25 cellular contexts compared by ENCODE assay signal in the genomic region with DNA sequence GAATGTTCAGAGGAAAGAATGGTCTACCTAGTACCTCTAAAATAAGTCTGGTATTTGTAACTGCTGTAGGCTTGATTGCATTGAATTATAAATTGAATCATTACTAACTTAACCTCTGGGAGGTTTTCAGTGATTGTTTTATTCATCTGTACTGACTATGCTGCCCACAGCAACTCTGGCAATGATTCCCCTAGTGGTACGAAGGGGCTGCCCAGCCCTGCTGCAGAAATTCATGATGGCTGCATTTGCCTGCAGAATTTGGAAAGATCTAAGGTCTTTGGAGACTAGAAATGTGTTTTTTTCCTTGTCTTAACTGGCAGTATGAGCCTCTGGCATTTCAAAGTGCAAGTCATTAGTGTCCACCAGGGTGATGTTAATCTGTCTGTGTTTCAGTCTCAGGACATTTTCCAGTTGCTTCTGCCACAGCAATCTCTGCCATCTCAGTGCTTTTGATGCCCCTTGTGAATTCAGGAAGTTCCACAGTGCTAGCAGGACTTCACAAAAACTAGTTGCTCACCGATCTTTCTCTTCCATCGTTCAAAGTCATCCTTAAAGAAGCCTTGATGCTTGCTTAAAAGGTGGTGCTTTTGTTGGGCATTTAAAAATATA. TPM values are rescaled to one million over a fixed set of nuclear protein-coding genes. Genes with fewer than 3 reads are reported as not detected.
DNase-seq lines count a peak whose midpoint lies in the region; ATAC-seq and TF ChIP-seq lines count a peak whose summit lies in the region.
"Had no signal": no experiment of that assay in that cellular context is flagged by ENCODE, and none has a peak within 500 bp of the region (broad histone marks: within the 10 kb centered on the region; RNA-seq: fewer than 3 reads in every experiment).

No MANE protein-coding gene starts in this region.

- H3K36me3 ChIP-seq in BE2C, result no peaks in the 10 kb centered on the region
- H3K36me3 ChIP-seq in parathyroid adenoma (ENCODE audit: control insufficient read depth, insufficient read depth, low read length), result no peaks in the 10 kb centered on the region
- H3K36me3 ChIP-seq in upper lobe of left lung, result no peaks in the 10 kb centered on the region
- H3K36me3 ChIP-seq: heart left ventricle, neutrophil had no signal

- no peaks in the 10 kb centered on the region for H3K4me1 ChIP-seq in BE2C
- peaks cover 25% of the 10 kb centered on the region for H3K4me1 ChIP-seq in parathyroid adenoma
- peaks cover 0 to 7% (median 0%) of the 10 kb centered on the region in 4 donors for H3K4me1 ChIP-seq in upper lobe of left lung
- H3K4me1 ChIP-seq: heart left ventricle had no signal

- no peak overlapping the region for H3K4me2 ChIP-seq in parathyroid adenoma (ENCODE audit: low read length)

- peaks cover 14% of the 10 kb centered on the region for H3K27me3 Mint-ChIP-seq in HFFc6 (ENCODE audit: insufficient read depth)

- 58 to 77% methylated on average over 3 of the region's 3 CpGs for WGBS in upper lobe of left lung, 2 donors

- H3K9me3 ChIP-seq in BE2C (no peaks in the 10 kb centered on the region), parathyroid adenoma (ENCODE audit: control insufficient read depth, low read length) (no peaks in the 10 kb centered on the region), upper lobe of left lung (no peaks in the 10 kb centered on the region)
- H3K9me3 ChIP-seq: heart left ventricle, neutrophil had no signal

- no peak overlapping the region for H3K4me3 ChIP-seq in BE2C (ENCODE audit: low read depth, low read length)
- H3K4me3 ChIP-seq in parathyroid adenoma (ENCODE audit: low read depth, low read length), result no peak overlapping the region
- no peak overlapping the region for H3K4me3 ChIP-seq in upper lobe of left lung
- H3K4me3 ChIP-seq: heart left ventricle had no signal

- H3K4me1 Mint-ChIP-seq in HFFc6 (ENCODE audit: low read depth), result peaks cover 17% of the 10 kb centered on the region

- no peak for DNase-seq in BE2C
- no peak for DNase-seq in HFFc6
- peak; percentile 3 for DNase-seq in astrocyte of the hippocampus (ENCODE audit: low read depth, low spot score)
- no peak for DNase-seq in OCI-M1 (lab: John Stamatoyannopoulos, UW)
- DNase-seq in NCI-H2227 treated with DMSO at 0.1 percent for 48 hours (lab: John Stamatoyannopoulos, UW), result no peak
- no peak for DNase-seq in upper lobe of left lung
- DNase-seq: activated CD4-positive, alpha-beta T cell treated with anti-CD3 and anti-CD28 coated beads, Interleukin-2, amount 50 U/mL, for 4 hours; activated CD4-positive, CD25-positive, alpha-beta regulatory T cell; activated CD8-positive, alpha-beta memory T cell treated with anti-CD3 and anti-CD28 coated beads, Interleukin-2, amount 50 U/mL, for 4 hours; aorta; CD4-positive, alpha-beta T cell; heart left ventricle; KBM-7; left colon; NCI-H2171; NCI-H524 treated with DMSO at 0.1 percent for 48 hours; small intestine; stimulated activated CD4-positive, alpha-beta T cell treated with anti-CD3 and anti-CD28 coated beads, Interleukin-2, amount 100 ng/mL, for 24 hours; SW 1271 had no signal

- no peaks in the 10 kb centered on the region for H3K9me3 Mint-ChIP-seq in HFFc6
- H3K9me3 Mint-ChIP-seq: activated naive CD4-positive, alpha-beta T cell treated with anti-CD3 and anti-CD28 coated beads, Interleukin-2, amount 50 U/mL, for 72 hours; activated T-helper 2 cell treated with anti-CD3 and anti-CD28 coated beads, Interferon-gamma antibody, Interleukin-2, Interleukin-4, amounts not matched to agents 10 μg/mL and 5 μg/mL and 100 μg/mL, durations not matched to agents 14 hours and 24 hours and 36 hours; CD4-positive, alpha-beta T cell; memory B cell had no signal

- no peaks in the 10 kb centered on the region for H3K79me2 ChIP-seq in parathyroid adenoma

- peak overlapping the region; percentile 90 for H2AFZ ChIP-seq in parathyroid adenoma

- peak overlapping the region; percentile 58 for H3K27ac ChIP-seq in parathyroid adenoma
- H3K27ac ChIP-seq in upper lobe of left lung, result no peak overlapping the region
- H3K27ac ChIP-seq: epithelial cell of prostate, heart left ventricle, neutrophil had no signal

- H3K9ac ChIP-seq in parathyroid adenoma, result no peak overlapping the region

- no peak for ATAC-seq in upper lobe of left lung (ENCODE audit: low FRiP score in 2 of 2)
- ATAC-seq: activated naive CD4-positive, alpha-beta T cell treated with anti-CD3 and anti-CD28 coated beads, Interleukin-2, amount 50 U/mL, for 72 hours; heart left ventricle; left colon had no signal

- no peaks in the 10 kb centered on the region for H3K36me3 Mint-ChIP-seq in HFFc6 (ENCODE audit: low read depth)
- H3K36me3 Mint-ChIP-seq: activated naive CD4-positive, alpha-beta T cell treated with anti-CD3 and anti-CD28 coated beads, Interleukin-2, amount 50 U/mL, for 72 hours; memory B cell had no signal

- TF ChIP-seq CTCF in BE2C (IDR thresholded peaks at IDR 0.05; ENCODE audit: low read depth, low read length) (peak; percentile 40), HFFc6 (IDR thresholded peaks at IDR 0.05) (peak; percentile 32), parathyroid adenoma (IDR thresholded peaks at IDR 0.05) (no peak), upper lobe of left lung (IDR thresholded peaks at IDR 0.05) (no peak)

- no peaks in the 10 kb centered on the region for H3K27me3 ChIP-seq in BE2C
- H3K27me3 ChIP-seq in parathyroid adenoma (ENCODE audit: control insufficient read depth, insufficient read depth, low read length), result no peaks in the 10 kb centered on the region
- H3K27me3 ChIP-seq in upper lobe of left lung, result no peaks in the 10 kb centered on the region

- TF ChIP-seq POLR2A in upper lobe of left lung (IDR thresholded peaks at IDR 0.05), result no peak

- TF ChIP-seq EP300 in upper lobe of left lung (IDR thresholded peaks at IDR 0.05), result no peak

- H3K27ac Mint-ChIP-seq in HFFc6, result no peak overlapping the region
- H3K27ac Mint-ChIP-seq: activated naive CD4-positive, alpha-beta T cell treated with anti-CD3 and anti-CD28 coated beads, Interleukin-2, amount 50 U/mL, for 72 hours; activated T-helper 2 cell treated with anti-CD3 and anti-CD28 coated beads, Interferon-gamma antibody, Interleukin-2, Interleukin-4, amounts not matched to agents 10 μg/mL and 5 μg/mL and 100 μg/mL, durations not matched to agents 14 hours and 24 hours and 36 hours; CD4-positive, alpha-beta T cell; memory B cell had no signal

- no peak overlapping the region for H3K4me3 Mint-ChIP-seq in HFFc6
- H3K4me3 Mint-ChIP-seq: CD4-positive, alpha-beta T cell; memory B cell had no signal

RNA-seq across cellular contexts. Expression of gene LRPPRC, which starts 13.5 kb away (rescaled TPM):
- polyA plus RNA-seq in BE2C (2012; ENCODE audit: insufficient read depth, insufficient read length, low read depth), result 145 TPM
- 10 to 100 TPM; 57.6 to 77.6 (median 65.7) TPM for total RNA-seq in HFFc6 (2021; fragmentation: NEBNext Ultra II Directional; extraction: Animal tissue kit (Norgen Biotek cat#: 25700))
- 10 to 100 TPM; 29.3 to 86.2 (median 47.2) TPM for total RNA-seq in upper lobe of left lung

Comparison
In these comparisons a context has a peak if more than half of its experiments do, and no peak if none do; other contexts are left out.
1. CTCF ChIP-seq: peak in BE2C (single experiment) and HFFc6 (single experiment); none in parathyroid adenoma (single experiment) and upper lobe of left lung (0 of 6).